In the genomic region with DNA sequence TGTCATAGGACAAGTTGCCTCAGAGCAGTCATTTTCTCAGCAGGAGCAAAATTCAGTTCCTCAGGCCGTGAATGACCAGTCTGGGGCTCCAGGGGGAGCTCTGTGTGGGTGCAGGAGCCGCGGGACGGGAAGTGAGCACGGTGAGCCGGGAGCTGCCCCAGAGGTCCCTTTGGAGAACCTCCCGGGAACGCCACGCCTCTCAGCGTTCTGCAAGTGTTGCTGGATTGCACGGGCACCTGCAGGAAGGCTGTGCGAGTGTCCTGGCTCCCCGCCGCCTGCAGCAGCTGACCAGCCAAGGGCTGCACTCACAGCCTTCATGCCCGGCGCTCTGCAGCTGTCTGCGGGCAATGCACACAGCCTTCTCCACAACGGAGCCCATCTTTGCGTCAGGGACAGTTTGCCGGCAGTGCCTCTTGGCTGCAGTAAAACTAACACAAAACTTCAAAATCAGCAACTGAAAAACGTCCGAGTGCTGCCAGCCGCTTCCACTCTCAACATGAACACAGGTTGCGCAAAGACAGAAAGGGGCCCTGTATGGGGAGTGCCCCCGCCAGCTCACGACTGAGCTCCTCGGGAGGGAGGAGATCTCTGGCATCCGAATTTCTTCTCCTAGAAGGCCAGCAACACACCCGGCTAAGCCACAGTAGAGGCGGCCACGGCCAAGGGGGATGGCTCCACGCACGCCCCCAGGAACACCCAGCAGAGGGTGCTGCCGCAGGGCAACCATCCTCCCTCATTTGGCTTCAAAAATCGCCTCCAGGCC, we compare ENCODE assay signal across 8 cellular contexts. TPM values are rescaled to one million over a fixed set of nuclear protein-coding genes. Genes with fewer than 3 reads are reported as not detected.
DNase-seq lines count a peak whose midpoint lies in the region; ATAC-seq lines count a peak whose summit lies in the region.

No MANE protein-coding gene starts in this region.

- H3K27ac Mint-ChIP-seq in activated T-helper 17 cell treated with anti-CD3 and anti-CD28 coated beads, Interleukin-2, amount 50 U/mL, for 72 hours, result no peak overlapping the region

- H3K4me3 ChIP-seq in effector memory CD4-positive, alpha-beta T cell (ENCODE audit: insufficient read depth, low read depth, low read length, poor library complexity, severe bottlenecking), result no peak overlapping the region

- peaks cover 31% of the 10 kb centered on the region for H3K36me3 Mint-ChIP-seq in activated T-helper 17 cell treated with anti-CD3 and anti-CD28 coated beads, Interleukin-2, amount 50 U/mL, for 72 hours (ENCODE audit: low read depth)

- DNase-seq in HT-29 (ENCODE audit: low spot score) (peak; percentile 87), RKO (ENCODE audit: low spot score) (peak; percentile 36), epidermal melanocyte (ENCODE audit: insufficient read length, low spot score) (peak; percentile 82), midbrain (lab: John Stamatoyannopoulos, UW) (peak; percentile 21)
- DNase-seq in effector memory CD4-positive, alpha-beta T cell, result no peak
- no peak for DNase-seq in activated CD4-positive, alpha-beta T cell treated with anti-CD3 and anti-CD28 coated beads for 4 hours

- H3K4me3 Mint-ChIP-seq in activated T-helper 17 cell treated with anti-CD3 and anti-CD28 coated beads, Interleukin-2, amount 50 U/mL, for 72 hours, result no peak overlapping the region

- H3K27me3 Mint-ChIP-seq in activated T-helper 17 cell treated with anti-CD3 and anti-CD28 coated beads, Interleukin-2, amount 50 U/mL, for 72 hours, result no peaks in the 10 kb centered on the region

- H3K27me3 ChIP-seq in effector memory CD4-positive, alpha-beta T cell (replicated peaks; ENCODE audit: control insufficient read depth, insufficient read depth, low read length, poor library complexity, severe bottlenecking), result no peaks in the 10 kb centered on the region

- no peaks in the 10 kb centered on the region for H3K4me1 ChIP-seq in effector memory CD4-positive, alpha-beta T cell (ENCODE audit: control insufficient read depth, insufficient read depth, low read length, poor library complexity, severe bottlenecking)

- H3K36me3 ChIP-seq in effector memory CD4-positive, alpha-beta T cell (ENCODE audit: control insufficient read depth, insufficient read depth, low read length), result peaks cover 63% of the 10 kb centered on the region

- H3K27ac ChIP-seq in effector memory CD4-positive, alpha-beta T cell (ENCODE audit: insufficient read depth, low read length, poor library complexity, severe bottlenecking), result no peak overlapping the region

- ATAC-seq in HG03139 (IDR thresholded peaks at IDR 0.05; ENCODE audit: unreplicated experiment), result no peak
- ATAC-seq in activated T-helper 17 cell treated with anti-CD3 and anti-CD28 coated beads, Interleukin-2, amount 50 U/mL, for 72 hours (replicated peaks), result no peak

- H3K9me3 ChIP-seq in effector memory CD4-positive, alpha-beta T cell (ENCODE audit: control insufficient read depth, low read length), result no peaks in the 10 kb centered on the region

- no peaks in the 10 kb centered on the region for H3K9me3 Mint-ChIP-seq in activated T-helper 17 cell treated with anti-CD3 and anti-CD28 coated beads, Interleukin-2, amount 50 U/mL, for 72 hours

- peaks cover 12% of the 10 kb centered on the region for H3K4me1 Mint-ChIP-seq in activated T-helper 17 cell treated with anti-CD3 and anti-CD28 coated beads, Interleukin-2, amount 50 U/mL, for 72 hours

RNA-seq across cellular contexts. Expression of a gene that starts 16.0 kb away (rescaled TPM):
- total RNA-seq in HT-29 (2014; rRNA removed; shearing (Covaris generic)), result 87.4 and 96.5 TPM in 2 replicates
- 10 to 100 TPM; 33.4 to 68.0 TPM for total RNA-seq in activated T-helper 17 cell treated with anti-CD3 and anti-CD28 coated beads, Interleukin-2, amount 50 U/mL, for 72 hours

RNA-seq across cellular contexts. Expression of a gene that starts 16.3 kb away (rescaled TPM):
- total RNA-seq in HT-29 (2014; rRNA removed; shearing (Covaris generic)), result 39.4 and 46.2 TPM in 2 replicates
- 10 to 100 TPM; 26.3 to 35.0 TPM for total RNA-seq in activated T-helper 17 cell treated with anti-CD3 and anti-CD28 coated beads, Interleukin-2, amount 50 U/mL, for 72 hours

RNA-seq across cellular contexts. Expression of a gene that starts 32.4 kb away (rescaled TPM):
- total RNA-seq in HT-29 (2014; rRNA removed; shearing (Covaris generic)), result 37.1 and 46.0 TPM in 2 replicates
- total RNA-seq in activated T-helper 17 cell treated with anti-CD3 and anti-CD28 coated beads, Interleukin-2, amount 50 U/mL, for 72 hours, result 10 to 100 TPM in 1 of 2 donors, 1 to 10 TPM in 1; 8.4 to 10.4 TPM

RNA-seq across cellular contexts. Expression of a gene that starts 40.0 kb away (rescaled TPM):
- 109 and 116 TPM in 2 replicates for total RNA-seq in HT-29 (2014; rRNA removed; shearing (Covaris generic))
- total RNA-seq in activated T-helper 17 cell treated with anti-CD3 and anti-CD28 coated beads, Interleukin-2, amount 50 U/mL, for 72 hours, result 10 to 100 TPM; 58.4 to 71.2 TPM

Comparison
In these comparisons a context has a peak if more than half of its experiments do, and no peak if none do; other contexts are left out.
1. DNase-seq: peak in HT-29 (single experiment), RKO (single experiment), epidermal melanocyte (single experiment) and midbrain (single experiment); none in effector memory CD4-positive, alpha-beta T cell (0 of 3) and activated CD4-positive, alpha-beta T cell treated with anti-CD3 and anti-CD28 coated beads for 4 hours (0 of 2).